13 cellular contexts compared by ENCODE assay signal in genomic region chr3:129525341-129525968, GRCh38. TPM values are rescaled to one million over a fixed set of nuclear protein-coding genes. Genes with fewer than 3 reads are reported as not detected.
DNase-seq lines count a peak whose midpoint lies in the region; ATAC-seq and TF ChIP-seq lines count a peak whose summit lies in the region.
"Had no signal": no experiment of that assay in that cellular context is flagged by ENCODE, and none has a peak within 500 bp of the region (broad histone marks: within the 10 kb centered on the region; RNA-seq: fewer than 3 reads in every experiment).

No MANE protein-coding gene starts in this region.

- H3K9me3 Mint-ChIP-seq in activated T-cell treated with anti-CD3 and anti-CD28 coated beads, Interleukin-2, amount 50 U/mL, for 72 hours = no peaks in the 10 kb centered on the region
- H3K9me3 Mint-ChIP-seq in stimulated activated memory B cell treated with anti-CD40 and anti-IgM and Interleukin-4, amounts not matched to agents 10 μg/mL and 1 μg/mL and 100 μg/mL, for 72 hours = no peaks in the 10 kb centered on the region
- H3K9me3 Mint-ChIP-seq: mesothelial cell of epicardium had no signal

- peaks cover 8% of the 10 kb centered on the region for H3K4me1 Mint-ChIP-seq in activated T-cell treated with anti-CD3 and anti-CD28 coated beads, Interleukin-2, amount 50 U/mL, for 72 hours (ENCODE audit: low read depth)
- H3K4me1 Mint-ChIP-seq in stimulated activated memory B cell treated with anti-CD40 and anti-IgM and Interleukin-4, amounts not matched to agents 10 μg/mL and 1 μg/mL and 100 μg/mL, for 72 hours = peaks cover 17% of the 10 kb centered on the region

- H3K36me3 ChIP-seq in OCI-LY3 (replicated peaks; ENCODE audit: low read depth, low read length) = no peaks in the 10 kb centered on the region

- H3K79me2 ChIP-seq in OCI-LY3 (ENCODE audit: low read length) = no peaks in the 10 kb centered on the region

- no peaks in the 10 kb centered on the region for H3K9me3 ChIP-seq in OCI-LY3 (ENCODE audit: insufficient read depth, low read length)

- peak overlapping the region; percentile 85 for H3K4me2 ChIP-seq in OCI-LY3 (ENCODE audit: low read length)

- peak overlapping the region; percentile 25; the same call in 1 of the 2 replicates for H3K9ac ChIP-seq in OCI-LY3 (ENCODE audit: low read length)

- 0 out of 2 replicates have a peak overlapping the region, but pooled peaks have one; percentile 76 for H2AFZ ChIP-seq in OCI-LY3 (ENCODE audit: low read depth, low read length)

- ATAC-seq in activated T-cell treated with anti-CD3 and anti-CD28 coated beads, Interleukin-2, amount 50 U/mL, for 72 hours (replicated peaks in 1 of 2) = peak; percentile 76 to 89
- ATAC-seq in esophagus mucosa = peak; percentile 64
- ATAC-seq in stimulated activated memory B cell treated with anti-CD40 and anti-IgM and Interleukin-4, amounts not matched to agents 10 μg/mL and 1 μg/mL and 100 μg/mL, for 72 hours = no peak
- ATAC-seq in HG03025 (IDR thresholded peaks at IDR 0.05; ENCODE audit: low FRiP score, unreplicated experiment) = no peak
- ATAC-seq in GM19467 (IDR thresholded peaks at IDR 0.05; ENCODE audit: unreplicated experiment) = no peak

- no peak overlapping the region for H3K27ac Mint-ChIP-seq in activated T-cell treated with anti-CD3 and anti-CD28 coated beads, Interleukin-2, amount 50 U/mL, for 72 hours
- peak overlapping the region; percentile 28 for H3K27ac Mint-ChIP-seq in stimulated activated memory B cell treated with anti-CD40 and anti-IgM and Interleukin-4, amounts not matched to agents 10 μg/mL and 1 μg/mL and 100 μg/mL, for 72 hours
- H3K27ac Mint-ChIP-seq: mesothelial cell of epicardium had no signal

- peak; percentile 16 to 20 for DNase-seq in activated T-cell treated with anti-CD3 and anti-CD28 coated beads, Interleukin-2, amount 50 U/mL, for 72 hours
- DNase-seq in activated T-cell treated with anti-CD3 and anti-CD28 coated beads for 4 hours = no peak
- no peak for DNase-seq in activated CD8-positive, alpha-beta memory T cell treated with anti-CD3 and anti-CD28 coated beads for 24 hours
- DNase-seq: activated naive CD4-positive, alpha-beta T cell treated with anti-CD3 and anti-CD28 coated beads, Interleukin-2, amount 50 U/mL, for 16 hours; GOT3; NCI-H345; SHP77 had no signal

- no peaks in the 10 kb centered on the region for H3K27me3 ChIP-seq in OCI-LY3 (ENCODE audit: low read depth, low read length)

- H3K4me3 ChIP-seq in OCI-LY3 (ENCODE audit: low read length) = peak overlapping the region; percentile 33; the same call in 1 of the 2 replicates

- H3K36me3 Mint-ChIP-seq in activated T-cell treated with anti-CD3 and anti-CD28 coated beads, Interleukin-2, amount 50 U/mL, for 72 hours (ENCODE audit: insufficient read depth in 2 of 2) = no peaks in the 10 kb centered on the region
- H3K36me3 Mint-ChIP-seq in stimulated activated memory B cell treated with anti-CD40 and anti-IgM and Interleukin-4, amounts not matched to agents 10 μg/mL and 1 μg/mL and 100 μg/mL, for 72 hours = no peaks in the 10 kb centered on the region
- H3K36me3 Mint-ChIP-seq: mesothelial cell of epicardium had no signal

- H3K4me3 Mint-ChIP-seq in activated T-cell treated with anti-CD3 and anti-CD28 coated beads, Interleukin-2, amount 50 U/mL, for 72 hours = no peak overlapping the region
- H3K4me3 Mint-ChIP-seq in stimulated activated memory B cell treated with anti-CD40 and anti-IgM and Interleukin-4, amounts not matched to agents 10 μg/mL and 1 μg/mL and 100 μg/mL, for 72 hours = no peak overlapping the region
- H3K4me3 Mint-ChIP-seq: mesothelial cell of epicardium had no signal

- H3K27ac ChIP-seq in OCI-LY3 (ENCODE audit: low read length) = peak overlapping the region; percentile 75

- no peak for TF ChIP-seq CTCF in OCI-LY3 (IDR thresholded peaks at IDR 0.05; ENCODE audit: low read depth, low read length)

- H3K4me1 ChIP-seq in OCI-LY3 (ENCODE audit: low read length) = peaks cover 31% of the 10 kb centered on the region

- no peaks in the 10 kb centered on the region for H4K20me1 ChIP-seq in OCI-LY3 (ENCODE audit: insufficient read depth, low read length)

- H3K27me3 Mint-ChIP-seq in activated T-cell treated with anti-CD3 and anti-CD28 coated beads, Interleukin-2, amount 50 U/mL, for 72 hours (ENCODE audit: low read depth) = no peaks in the 10 kb centered on the region
- H3K27me3 Mint-ChIP-seq in stimulated activated memory B cell treated with anti-CD40 and anti-IgM and Interleukin-4, amounts not matched to agents 10 μg/mL and 1 μg/mL and 100 μg/mL, for 72 hours = no peaks in the 10 kb centered on the region

RNA-seq across cellular contexts. Expression of gene RHO, which starts 3.0 kb away (rescaled TPM):
- total RNA-seq in activated T-cell treated with anti-CD3 and anti-CD28 coated beads, Interleukin-2, amount 50 U/mL, for 72 hours = not detected
- total RNA-seq in esophagus mucosa = not detected

RNA-seq across cellular contexts. Expression of gene H1-8, which starts 17.5 kb away (rescaled TPM):
- not detected for total RNA-seq in activated T-cell treated with anti-CD3 and anti-CD28 coated beads, Interleukin-2, amount 50 U/mL, for 72 hours
- total RNA-seq in esophagus mucosa = not detected
- total RNA-seq: mesothelial cell of epicardium had no signal

Comparison
In these comparisons a context has a peak if more than half of its experiments do, and no peak if none do; other contexts are left out.
1. DNase-seq: peak in activated T-cell treated with anti-CD3 and anti-CD28 coated beads, Interleukin-2, amount 50 U/mL, for 72 hours (2 of 2); none in activated T-cell treated with anti-CD3 and anti-CD28 coated beads for 4 hours (single experiment) and activated CD8-positive, alpha-beta memory T cell treated with anti-CD3 and anti-CD28 coated beads for 24 hours (single experiment).
2. ATAC-seq: peak in activated T-cell treated with anti-CD3 and anti-CD28 coated beads, Interleukin-2, amount 50 U/mL, for 72 hours (2 of 2) and esophagus mucosa (single experiment); none in stimulated activated memory B cell treated with anti-CD40 and anti-IgM and Interleukin-4, amounts not matched to agents 10 μg/mL and 1 μg/mL and 100 μg/mL, for 72 hours (single experiment), HG03025 (single experiment) and GM19467 (single experiment).